Comparison of ENCODE assay signal across 25 cellular contexts in genomic region chr6:56786256-56786655, GRCh38.
"Had no signal": no experiment of that assay in that cellular context is flagged by ENCODE, and none has a peak within 500 bp of the region (broad histone marks: within the 10 kb centered on the region; RNA-seq: fewer than 3 reads in every experiment).

No MANE protein-coding gene starts in this region.

- H3K4me3 Mint-ChIP-seq: naive thymus-derived CD8-positive, alpha-beta T cell; stimulated activated effector memory CD8-positive, alpha-beta T cell treated with anti-CD3 and anti-CD28 coated beads, Interleukin-12 subunit alpha, Interleukin-12 subunit beta, amount 100 ng/mL, for 72 hours had no signal

- ATAC-seq: foreskin keratinocyte; gastroesophageal sphincter; left cardiac atrium; left lung; naive thymus-derived CD8-positive, alpha-beta T cell; stimulated activated effector memory CD8-positive, alpha-beta T cell treated with anti-CD3 and anti-CD28 coated beads, Interleukin-12 subunit alpha, Interleukin-12 subunit beta, amount 100 ng/mL, for 72 hours had no signal

- H3K4me3 ChIP-seq: coronary artery, esophagus muscularis mucosa, gastroesophageal sphincter, heart right ventricle, left lung, right atrium auricular region, sigmoid colon, stomach, thyroid gland had no signal

- H3K4me1 Mint-ChIP-seq: naive thymus-derived CD8-positive, alpha-beta T cell; stimulated activated effector memory CD8-positive, alpha-beta T cell treated with anti-CD3 and anti-CD28 coated beads, Interleukin-12 subunit alpha, Interleukin-12 subunit beta, amount 100 ng/mL, for 72 hours had no signal

- DNase-seq: effector CD8-positive, alpha-beta T cell; endodermal cell; foreskin keratinocyte; heart right ventricle; hippocampal formation; left cardiac atrium; left lung; mesenchymal stem cell; midbrain; naive thymus-derived CD8-positive, alpha-beta T cell; nephron progenitor cell; sigmoid colon; stimulated activated CD4-positive, alpha-beta T cell treated with anti-CD3 and anti-CD28 coated beads, Interleukin-2, amount 100 ng/mL, for 24 hours; stimulated activated CD4-positive, alpha-beta T cell treated with anti-CD3 and anti-CD28 coated beads, Interleukin-4, amount 100 ng/mL, for 24 hours; stimulated activated naive CD4-positive, alpha-beta T cell treated with Interleukin-2 at 50 U/mL for 16 hours; stomach; thyroid gland had no signal

- H3K4me1 ChIP-seq: left lung, prostate gland, thyroid gland had no signal

- H3K27me3 ChIP-seq: esophagus muscularis mucosa, foreskin keratinocyte, gastroesophageal sphincter, heart right ventricle, left lung, right atrium auricular region, sigmoid colon, stomach, thyroid gland had no signal

- H3K36me3 Mint-ChIP-seq: stimulated activated effector memory CD8-positive, alpha-beta T cell treated with anti-CD3 and anti-CD28 coated beads, Interleukin-12 subunit alpha, Interleukin-12 subunit beta, amount 100 ng/mL, for 72 hours had no signal

- H3K9me3 ChIP-seq: esophagus muscularis mucosa, gastroesophageal sphincter, heart right ventricle, left lung, prostate gland, right atrium auricular region, sigmoid colon, stomach, thyroid gland had no signal

- FAIRE-seq: endothelial cell of umbilical vein, islet of Langerhans had no signal

- H3K27ac ChIP-seq: coronary artery, esophagus muscularis mucosa, foreskin keratinocyte, gastroesophageal sphincter, heart right ventricle, left lung, prostate gland, right atrium auricular region, sigmoid colon, stomach, thyroid gland had no signal

- H3K36me3 ChIP-seq: gastroesophageal sphincter, left lung, prostate gland, right atrium auricular region, sigmoid colon, stomach, thyroid gland had no signal

- H3K27ac Mint-ChIP-seq: naive thymus-derived CD8-positive, alpha-beta T cell; stimulated activated effector memory CD8-positive, alpha-beta T cell treated with anti-CD3 and anti-CD28 coated beads, Interleukin-12 subunit alpha, Interleukin-12 subunit beta, amount 100 ng/mL, for 72 hours had no signal
